1 cellular context compared by ENCODE assay signal in the genomic region with DNA sequence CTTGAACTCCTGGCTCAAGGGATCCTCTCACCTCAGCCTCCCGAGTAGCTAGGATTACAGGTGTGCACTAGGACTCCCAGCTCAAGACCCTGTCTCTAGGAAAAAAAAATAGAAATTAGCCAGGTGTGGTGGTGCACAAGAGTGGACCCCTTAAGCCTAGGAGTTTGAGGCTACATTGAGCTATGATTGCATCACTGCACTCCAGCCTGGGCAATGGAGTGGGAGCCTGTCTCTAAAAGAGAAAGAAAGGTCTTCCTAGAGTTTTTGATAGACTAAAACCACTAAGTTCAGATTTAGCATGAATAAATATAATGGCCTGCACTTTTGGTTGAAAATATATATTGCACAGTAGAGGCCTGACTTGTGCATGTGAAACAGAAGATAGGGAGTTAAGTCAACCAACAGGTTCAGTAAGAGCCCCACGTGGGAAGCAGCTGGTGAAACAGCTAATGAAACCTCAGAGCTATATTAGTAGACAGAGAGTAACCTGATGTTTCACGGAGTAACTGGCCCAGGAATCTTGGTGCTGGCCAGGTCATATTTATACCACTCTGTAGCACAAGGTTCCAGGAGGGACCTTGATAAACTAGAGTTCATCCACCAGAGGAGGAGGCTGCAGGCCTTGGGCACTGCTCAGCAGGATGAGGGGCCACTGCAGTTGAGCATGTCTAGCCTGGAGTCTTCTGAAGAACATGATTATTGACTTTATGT.
TF ChIP-seq lines count a peak whose summit lies in the region.

No MANE protein-coding gene starts in this region.

TF ChIP-seq in Ishikawa, 13 proteins besides CTCF, POLR2A, EP300 and RAD21 (continued from another document):
- TF ChIP-seq REST (IDR thresholded peaks at IDR 0.05; ENCODE audit: low read depth), result no peak
